Comparison of ENCODE assay signal across 1 cellular context in genomic region chr7:44465490-44465889, GRCh38.
TF ChIP-seq lines count a peak whose summit lies in the region.

No MANE protein-coding gene starts in this region.

TF ChIP-seq in HepG2, 621 proteins besides CTCF, POLR2A, EP300 and RAD21:
- TF ChIP-seq CREM (IDR thresholded peaks at IDR 0.05) (no peak), CREM (CRISPR knock-in tag; IDR thresholded peaks at IDR 0.05) (no peak), ZNF280D (CRISPR knock-in tag; IDR thresholded peaks at IDR 0.05) (no peak), ZNF276 (CRISPR knock-in tag; IDR thresholded peaks at IDR 0.05; ENCODE audit: low read depth) (no peak), XRCC5 (optimal IDR thresholded peaks at IDR 0.05; ENCODE audit: low read length) (no peak), HNF4G (IDR thresholded peaks at IDR 0.05; ENCODE audit: borderline replicate concordance, low read depth, low read length) (no peak), HNF4G (CRISPR knock-in tag; IDR thresholded peaks at IDR 0.05; ENCODE audit: borderline replicate concordance, low read depth) (no peak), LRRFIP1 (CRISPR knock-in tag; conservative IDR thresholded peaks at IDR 0.05) (no peak), SETDB1 (CRISPR knock-in tag; IDR thresholded peaks at IDR 0.05; ENCODE audit: borderline replicate concordance) (no peak), CBX2 (IDR thresholded peaks at IDR 0.05; ENCODE audit: low read depth, low read length) (no peak), CBX2 (CRISPR knock-in tag; IDR thresholded peaks at IDR 0.05; ENCODE audit: low read depth) (no peak), SNAI1 (CRISPR knock-in tag; IDR thresholded peaks at IDR 0.05; ENCODE audit: borderline replicate concordance) (no peak), DMTF1 (CRISPR knock-in tag; IDR thresholded peaks at IDR 0.05) (no peak), ZKSCAN8 (CRISPR knock-in tag; IDR thresholded peaks at IDR 0.05; ENCODE audit: borderline replicate concordance) (no peak), CHD4 (IDR thresholded peaks at IDR 0.05; ENCODE audit: borderline replicate concordance, low read length) (no peak), ZNF546 (CRISPR knock-in tag; conservative IDR thresholded peaks at IDR 0.05) (no peak), DPF2 (CRISPR knock-in tag; IDR thresholded peaks at IDR 0.05; ENCODE audit: borderline replicate concordance, low read depth) (no peak), NR2C2 (CRISPR knock-in tag; IDR thresholded peaks at IDR 0.05; ENCODE audit: borderline replicate concordance) (no peak), HBP1 (CRISPR knock-in tag; IDR thresholded peaks at IDR 0.05; ENCODE audit: low read depth) (no peak), BRCA1 (CRISPR knock-in tag; IDR thresholded peaks at IDR 0.05) (no peak), ZNF460 (CRISPR knock-in tag; IDR thresholded peaks at IDR 0.05; ENCODE audit: borderline replicate concordance) (no peak)
TF ChIP-seq in HepG2: peak in this region for 0.
